Comparison of ENCODE assay signal across 27 cellular contexts in the genomic region with DNA sequence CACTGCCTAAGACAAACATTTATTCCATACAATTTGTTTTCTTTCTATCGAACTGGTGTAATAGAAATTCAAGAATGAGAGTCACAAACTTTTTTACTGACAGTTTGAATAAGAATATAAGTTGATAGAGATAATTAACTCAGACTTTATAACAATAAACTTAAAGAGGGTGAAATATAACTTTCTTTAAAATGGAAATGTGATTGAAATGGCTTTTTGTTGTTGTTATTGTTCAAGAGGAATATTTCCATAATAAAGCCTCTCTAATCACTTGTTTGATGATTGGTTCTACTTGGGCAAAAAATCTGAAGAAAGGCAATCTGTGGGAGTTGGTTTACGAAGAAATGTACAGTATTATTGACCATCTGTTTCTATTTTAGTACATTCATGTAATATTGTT.
"Had no signal": no experiment of that assay in that cellular context is flagged by ENCODE, and none has a peak within 500 bp of the region (broad histone marks: within the 10 kb centered on the region; RNA-seq: fewer than 3 reads in every experiment).

No MANE protein-coding gene starts in this region.

- DNase-seq: activated B cell treated with CpG ODN at 0.5 μM for 24 hours; activated CD4-positive, alpha-beta T cell treated with anti-CD3 and anti-CD28 coated beads for 1 hour; activated CD4-positive, alpha-beta T cell treated with anti-CD3 and anti-CD28 coated beads, Interleukin-2, amount 10 ng/mL, durations not matched to agents 24 days and 14 days; activated CD4-positive, alpha-beta T cell treated with anti-CD3 and anti-CD28 coated beads, Interleukin-2, amount 50 U/mL, for 48 hours; activated CD8-positive, alpha-beta memory T cell treated with anti-CD3 and anti-CD28 coated beads, Interleukin-2, amount 10 ng/mL, durations not matched to agents 7 days and 5 days; activated effector memory CD4-positive, alpha-beta T cell treated with anti-CD3 and anti-CD28 coated beads, Interleukin-2, amount 50 U/mL, for 16 hours; activated naive CD4-positive, alpha-beta T cell treated with Interleukin-2 at 50 U/mL for 16 hours; activated naive CD8-positive, alpha-beta T cell treated with anti-CD3 and anti-CD28 coated beads, Interleukin-2, amount 50 U/mL, for 24 hours; amygdala; KG1; NCI-H1092; NCI-H1417; NCI-H2029; NCI-H2107; NCI-H2171 treated with DMSO at 0.1 percent for 48 hours; NCI-H226; NCI-H69; NK-92 treated with Interleukin-12 subunit alpha and Interleukin-12 subunit beta, amount 100 ng/mL, for 24 hours; OCI-M1; SHP77 treated with DMSO at 0.1 percent for 48 hours; T-helper 9 cell had no signal

- FAIRE-seq: astrocyte, TTC549 had no signal

- H3K27me3 Mint-ChIP-seq: activated B cell treated with CpG ODN at 0.5 μM for 24 hours; activated CD4-positive, alpha-beta T cell treated with anti-CD3 and anti-CD28 coated beads, Interleukin-2, amount 10 ng/mL, durations not matched to agents 24 days and 14 days; activated CD8-positive, alpha-beta memory T cell treated with anti-CD3 and anti-CD28 coated beads, Interleukin-2, amount 10 ng/mL, durations not matched to agents 7 days and 5 days; activated naive CD8-positive, alpha-beta T cell treated with anti-CD3 and anti-CD28 coated beads, Interleukin-2, amount 50 U/mL, for 24 hours; brain; central memory CD8-positive, alpha-beta T cell had no signal

- H3K27ac Mint-ChIP-seq: activated B cell treated with CpG ODN at 0.5 μM for 24 hours; activated CD4-positive, alpha-beta T cell treated with anti-CD3 and anti-CD28 coated beads, Interleukin-2, amount 10 ng/mL, durations not matched to agents 24 days and 14 days; activated CD8-positive, alpha-beta memory T cell treated with anti-CD3 and anti-CD28 coated beads, Interleukin-2, amount 10 ng/mL, durations not matched to agents 7 days and 5 days; activated naive CD4-positive, alpha-beta T cell treated with anti-CD3 and anti-CD28 coated beads, Interleukin-2, amount 50 U/mL, for 72 hours; activated naive CD8-positive, alpha-beta T cell treated with anti-CD3 and anti-CD28 coated beads, Interleukin-2, amount 50 U/mL, for 24 hours; brain; T-helper 1 cell treated with Interleukin-12 subunit alpha and Interleukin-12 subunit beta and Interleukin-4 antibody, amounts not matched to agents 30 μg/mL and 1 μg/mL, for 36 hours had no signal

- H3K4me3 Mint-ChIP-seq: activated B cell treated with CpG ODN at 0.5 μM for 24 hours; activated CD4-positive, alpha-beta T cell treated with anti-CD3 and anti-CD28 coated beads, Interleukin-2, amount 10 ng/mL, durations not matched to agents 24 days and 14 days; activated CD8-positive, alpha-beta memory T cell treated with anti-CD3 and anti-CD28 coated beads, Interleukin-2, amount 10 ng/mL, durations not matched to agents 7 days and 5 days; activated naive CD8-positive, alpha-beta T cell treated with anti-CD3 and anti-CD28 coated beads, Interleukin-2, amount 50 U/mL, for 24 hours; brain; central memory CD8-positive, alpha-beta T cell; T-helper 1 cell treated with Interleukin-12 subunit alpha and Interleukin-12 subunit beta and Interleukin-4 antibody, amounts not matched to agents 30 μg/mL and 1 μg/mL, for 36 hours had no signal

- H3K36me3 Mint-ChIP-seq: activated naive CD4-positive, alpha-beta T cell treated with anti-CD3 and anti-CD28 coated beads, Interleukin-2, amount 50 U/mL, for 72 hours had no signal

- ATAC-seq: activated CD8-positive, alpha-beta memory T cell treated with anti-CD3 and anti-CD28 coated beads, Interleukin-2, amount 10 ng/mL, durations not matched to agents 7 days and 5 days; activated naive CD4-positive, alpha-beta T cell treated with anti-CD3 and anti-CD28 coated beads, Interleukin-2, amount 50 U/mL, for 72 hours; activated naive CD8-positive, alpha-beta T cell treated with anti-CD3 and anti-CD28 coated beads, Interleukin-2, amount 50 U/mL, for 24 hours had no signal

- H3K9me3 Mint-ChIP-seq: activated B cell treated with CpG ODN at 0.5 μM for 24 hours; activated CD4-positive, alpha-beta T cell treated with anti-CD3 and anti-CD28 coated beads, Interleukin-2, amount 10 ng/mL, durations not matched to agents 24 days and 14 days; activated naive CD4-positive, alpha-beta T cell treated with anti-CD3 and anti-CD28 coated beads, Interleukin-2, amount 50 U/mL, for 72 hours; brain; central memory CD8-positive, alpha-beta T cell; T-helper 1 cell treated with Interleukin-12 subunit alpha and Interleukin-12 subunit beta and Interleukin-4 antibody, amounts not matched to agents 30 μg/mL and 1 μg/mL, for 36 hours had no signal
